ENCODE assay signal across 1 cellular context in the genomic region with DNA sequence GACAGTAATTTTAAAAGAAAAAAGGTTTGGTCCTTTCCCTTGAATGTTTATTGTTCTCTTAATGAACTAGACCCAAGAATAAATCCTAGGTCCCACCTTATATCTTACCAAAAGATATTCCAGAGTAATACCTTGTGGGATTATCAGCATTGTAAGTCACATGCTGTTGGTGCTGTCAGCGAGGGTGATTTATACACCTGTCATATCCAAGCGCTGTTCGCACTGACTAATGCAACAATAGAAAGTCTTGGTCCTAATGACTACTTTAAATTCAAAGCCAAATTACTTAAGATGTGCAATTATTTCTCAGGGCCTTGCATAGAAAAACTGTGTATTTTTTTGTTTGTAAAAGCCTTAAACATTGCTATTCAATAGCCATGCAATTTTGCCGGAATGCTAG.
TF ChIP-seq lines count a peak whose summit lies in the region.

No MANE protein-coding gene starts in this region.

TF ChIP-seq in K562, 482 proteins besides CTCF, POLR2A, EP300 and RAD21 (continued from another document):
- TF ChIP-seq, protein P1, sequence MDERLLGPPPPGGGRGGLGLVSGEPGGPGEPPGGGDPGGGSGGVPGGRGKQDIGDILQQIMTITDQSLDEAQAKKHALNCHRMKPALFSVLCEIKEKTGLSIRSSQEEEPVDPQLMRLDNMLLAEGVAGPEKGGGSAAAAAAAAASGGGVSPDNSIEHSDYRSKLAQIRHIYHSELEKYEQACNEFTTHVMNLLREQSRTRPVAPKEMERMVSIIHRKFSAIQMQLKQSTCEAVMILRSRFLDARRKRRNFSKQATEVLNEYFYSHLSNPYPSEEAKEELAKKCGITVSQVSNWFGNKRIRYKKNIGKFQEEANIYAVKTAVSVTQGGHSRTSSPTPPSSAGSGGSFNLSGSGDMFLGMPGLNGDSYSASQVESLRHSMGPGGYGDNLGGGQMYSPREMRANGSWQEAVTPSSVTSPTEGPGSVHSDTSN (CRISPR knock-in tag; IDR thresholded peaks at IDR 0.05; ENCODE audit: low read depth), result no peak
- TF ChIP-seq, protein P1 (tag; conservative IDR thresholded peaks at IDR 0.05; ENCODE audit: low read depth), result peak; percentile 90
- TF ChIP-seq TCF7L2 (IDR thresholded peaks at IDR 0.05; ENCODE audit: low read depth, low read length) (no peak), SIN3B (IDR thresholded peaks at IDR 0.05; ENCODE audit: low read depth) (no peak)
